9 cellular contexts compared by ENCODE assay signal in genomic region chr12:118188690-118189371, GRCh38. TPM values are rescaled to one million over a fixed set of nuclear protein-coding genes. Genes with fewer than 3 reads are reported as not detected.
DNase-seq lines count a peak whose midpoint lies in the region; ATAC-seq and TF ChIP-seq lines count a peak whose summit lies in the region.
"Had no signal": no experiment of that assay in that cellular context is flagged by ENCODE, and none has a peak within 500 bp of the region (broad histone marks: within the 10 kb centered on the region; RNA-seq: fewer than 3 reads in every experiment).

No MANE protein-coding gene starts in this region.

- intact Hi-C loops in Right ventricle myocardium inferior (cut with DNase I) (no loop called here), cardiac septum (cut with DNase I) (loop anchor here (2.0 kb wide), 1 partner anchor 184 kb away; the partner anchor contains the start of gene TAOK3), thyroid gland (cut with DNase I) (no loop called here)

- H3K4me3 ChIP-seq in epithelial cell of proximal tubule (ENCODE audit: low read depth, low read length) (peak overlapping the region; percentile 10), muscle layer of duodenum (ENCODE audit: low read depth in 1 of 2, low read length in 2 of 2) (peak overlapping the region; percentile 51 to 69), thyroid gland (replicated peaks in 1 of 3) (no peak overlapping the region)

- ATAC-seq in Right ventricle myocardium inferior: peak; percentile 80
- ATAC-seq in HG02798 (IDR thresholded peaks at IDR 0.05; ENCODE audit: poor library complexity, unreplicated experiment): no peak
- no peak for ATAC-seq in GM21390 (IDR thresholded peaks at IDR 0.05; ENCODE audit: unreplicated experiment)
- ATAC-seq in HG03139 (IDR thresholded peaks at IDR 0.05; ENCODE audit: unreplicated experiment): no peak
- ATAC-seq: left colon had no signal

- H3K27ac ChIP-seq in muscle layer of duodenum (ENCODE audit: low read length): peak overlapping the region; percentile 30
- no peak overlapping the region for H3K27ac ChIP-seq in thyroid gland

- H3K36me3 ChIP-seq in muscle layer of duodenum (ENCODE audit: control insufficient read depth in 1 of 2, insufficient read depth in 2 of 2, low read length in 2 of 2) (peaks cover 3 to 8% of the 10 kb centered on the region in 2 donors), thyroid gland (no peaks in the 10 kb centered on the region)

- peak; percentile 73 for DNase-seq in Right ventricle myocardium inferior (ENCODE audit: missing footprints)
- DNase-seq in cardiac septum (ENCODE audit: low spot score): no peak
- no peak for DNase-seq in epithelial cell of proximal tubule (ENCODE audit: low read depth)
- no peak for DNase-seq in thyroid gland

- H3K4me1 ChIP-seq in muscle layer of duodenum (ENCODE audit: control insufficient read depth in 1 of 2, insufficient read depth in 2 of 2, low read length in 2 of 2) (peaks cover 10 to 26% of the 10 kb centered on the region in 2 donors), thyroid gland (no peaks in the 10 kb centered on the region)

- H3K27me3 ChIP-seq in muscle layer of duodenum (ENCODE audit: low read depth, low read length) (no peaks in the 10 kb centered on the region), thyroid gland (no peaks in the 10 kb centered on the region)

- TF ChIP-seq POLR2A in thyroid gland (IDR thresholded peaks at IDR 0.05): no peak

- H3K9me3 ChIP-seq in muscle layer of duodenum (ENCODE audit: control insufficient read depth in 1 of 2, low read length in 2 of 2) (no peaks in the 10 kb centered on the region), thyroid gland (no peaks in the 10 kb centered on the region)

- no peak for TF ChIP-seq CTCF in epithelial cell of proximal tubule (conservative IDR thresholded peaks at IDR 0.05; ENCODE audit: low read depth, low read length)
- no peak for TF ChIP-seq CTCF in thyroid gland (IDR thresholded peaks at IDR 0.05)

- WGBS in thyroid gland, 2 donors: 71 to 78% methylated on average over 10 of the region's 10 CpGs

RNA-seq across cellular contexts. Expression of gene PEBP1, which starts 52.9 kb away (rescaled TPM):
- total RNA-seq in Right ventricle myocardium inferior (459 TPM), cardiac septum (344 TPM), epithelial cell of proximal tubule (445 and 494 TPM in 2 replicates), thyroid gland (1,000 to 10,000 TPM in 3 of 4 donors, 100 to 1,000 TPM in 1; 695 to 2,015 (median 1,366) TPM)

Comparison
In these comparisons a context has a peak if more than half of its experiments do, and no peak if none do; other contexts are left out.
1. H3K4me3 ChIP-seq: peak in epithelial cell of proximal tubule (single experiment) and muscle layer of duodenum (2 of 2); none in thyroid gland (0 of 3).